Comparison of ENCODE assay signal across 7 cellular contexts in the genomic region with DNA sequence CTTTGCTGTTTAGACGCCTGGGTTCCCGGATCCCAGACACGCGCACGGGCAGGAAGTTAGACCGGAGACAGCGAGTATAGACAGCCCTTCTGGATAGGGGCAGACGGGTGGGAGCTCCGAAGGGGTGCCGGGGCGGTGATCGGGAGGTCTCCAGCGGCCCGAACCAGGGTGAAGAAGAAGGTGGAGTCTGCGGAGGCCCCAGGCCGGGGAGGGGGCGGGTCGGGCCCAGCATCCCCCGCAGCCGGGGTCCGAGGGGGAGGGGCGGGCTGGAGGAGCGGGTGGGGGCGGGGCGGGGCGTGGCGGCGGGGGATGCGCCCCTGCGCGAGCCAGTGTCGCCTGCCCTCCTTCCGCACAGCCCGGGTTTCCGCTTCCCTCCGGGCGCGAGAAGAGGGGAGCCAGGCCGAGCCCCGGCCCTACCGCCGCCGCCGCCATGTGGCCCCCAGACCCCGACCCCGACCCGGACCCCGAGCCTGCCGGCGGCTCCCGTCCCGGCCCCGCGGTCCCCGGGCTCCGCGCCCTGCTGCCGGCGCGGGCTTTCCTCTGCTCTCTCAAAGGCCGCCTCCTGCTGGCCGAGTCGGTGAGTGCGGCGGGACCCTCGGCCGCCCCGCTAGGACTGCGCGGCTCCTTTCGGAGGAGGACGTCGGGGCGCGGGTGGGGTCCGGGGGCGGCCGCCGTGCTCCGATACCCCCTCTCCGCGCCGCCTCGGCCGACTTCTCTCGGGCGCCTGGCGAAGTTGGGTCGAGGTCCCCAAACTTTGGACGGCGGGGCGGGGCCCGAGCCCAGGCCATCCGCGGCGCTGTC. TPM values are rescaled to one million over a fixed set of nuclear protein-coding genes. Genes with fewer than 3 reads are reported as not detected.
DNase-seq lines count a peak whose midpoint lies in the region; ATAC-seq and TF ChIP-seq lines count a peak whose summit lies in the region.

A gene with protein sequence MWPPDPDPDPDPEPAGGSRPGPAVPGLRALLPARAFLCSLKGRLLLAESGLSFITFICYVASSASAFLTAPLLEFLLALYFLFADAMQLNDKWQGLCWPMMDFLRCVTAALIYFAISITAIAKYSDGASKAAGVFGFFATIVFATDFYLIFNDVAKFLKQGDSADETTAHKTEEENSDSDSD (plus strand): TSS at position 329 of the 801 bp plus-strand sequence. CDS start 102 bp downstream, at position 431.

- peak within 1 kb of the TSS; percentile 63 for H3K9ac ChIP-seq in endodermal cell (ENCODE audit: extremely low read depth, low read length, poor library complexity, severe bottlenecking)

- peaks cover 8% of the 10 kb centered on the region for H3K27me3 Mint-ChIP-seq in endodermal cell (ENCODE audit: insufficient read depth)

- WGBS in endodermal cell (ENCODE audit: insufficient coverage in 1 of 2, insufficient read length in 1 of 2), 2 experiments: 0% methylated on average over 82 of the region's 96 CpGs; no CpG with 5 or more reads in 1 of the 2 experiments

- TF ChIP-seq CTCF in GM13977 (IDR thresholded peaks at IDR 0.05; ENCODE audit: extremely low read depth, insufficient read depth, missing control alignments) (peak; percentile 89), endodermal cell (conservative IDR thresholded peaks at IDR 0.05) (peak; percentile 93)

- peak within 1 kb of the TSS; percentile 72 for H3K4me3 Mint-ChIP-seq in endodermal cell

- H3K4me3 ChIP-seq in endodermal cell (ENCODE audit: low read length): peak within 1 kb of the TSS; percentile 87
- peak within 1 kb of the TSS; percentile 62 for H3K4me3 ChIP-seq in mononuclear cell (ENCODE audit: low read length)

- in situ Hi-C loops in GM13977 (cut with MboI; ENCODE audit: low pct_unique_long_range_greater_than_20kb, low sequenced_read_pairs, unreplicated experiment): no loop called here

- H3K9me3 ChIP-seq in endodermal cell (ENCODE audit: control insufficient read depth, low read length): no peaks in the 10 kb centered on the region
- no peaks in the 10 kb centered on the region for H3K9me3 ChIP-seq in mononuclear cell (ENCODE audit: low read depth, low read length)

- peaks cover 12% of the 10 kb centered on the region for H3K4me1 ChIP-seq in endodermal cell (ENCODE audit: control insufficient read depth, insufficient read depth, low read length)
- H3K4me1 ChIP-seq in mononuclear cell (ENCODE audit: insufficient read depth, low read length): peaks cover 44% of the 10 kb centered on the region

- H3K36me3 ChIP-seq in endodermal cell (ENCODE audit: control insufficient read depth, insufficient read depth, low read length): peaks cover 25% of the 10 kb centered on the region

- H3K27me3 ChIP-seq in endodermal cell (ENCODE audit: control insufficient read depth, insufficient read depth, low read length, poor library complexity, severe bottlenecking) (no peaks in the 10 kb centered on the region), mononuclear cell (ENCODE audit: insufficient read depth, low read length) (no peaks in the 10 kb centered on the region)

- DNase-seq in GM13977 (ENCODE audit: low spot score): peak; percentile 86
- peak; percentile 13 to 68 for DNase-seq in NCI-H526 (lab: John Stamatoyannopoulos, UW)
- DNase-seq in activated CD8-positive, alpha-beta memory T cell treated with anti-CD3 and anti-CD28 coated beads for 24 hours: peak; percentile 93
- DNase-seq in endodermal cell: peak; percentile 93
- peak; percentile 83 for DNase-seq in stimulated activated CD8-positive, alpha-beta memory T cell treated with anti-CD3 and anti-CD28 coated beads, Interleukin-4, amount 100 ng/mL, for 48 hours

- peak; percentile 55 for ATAC-seq in HG02840 (IDR thresholded peaks at IDR 0.05; ENCODE audit: low FRiP score, unreplicated experiment)

- H3K9me3 Mint-ChIP-seq in endodermal cell: no peaks in the 10 kb centered on the region

- H3K27ac ChIP-seq in endodermal cell (ENCODE audit: low read depth, low read length): peak within 1 kb of the TSS; percentile 86

- peaks cover 18% of the 10 kb centered on the region for H3K4me1 Mint-ChIP-seq in endodermal cell

- peak within 1 kb of the TSS; percentile 89 for H3K27ac Mint-ChIP-seq in endodermal cell

- H3K36me3 Mint-ChIP-seq in endodermal cell (ENCODE audit: low read depth): peaks cover 1% of the 10 kb centered on the region

RNA-seq across cellular contexts. Expression of the gene that starts here (rescaled TPM):
- total RNA-seq in endodermal cell (10 to 100 TPM; 44.2 to 48.5 TPM), mononuclear cell (47.1 TPM)
- polyA plus RNA-seq in endodermal cell (2013, experiment 1 of 2): 66.9 TPM
- polyA plus RNA-seq in endodermal cell (2013, experiment 2 of 2): 60.5 TPM

Comparison
In these comparisons a context has a peak if more than half of its experiments do, and no peak if none do; other contexts are left out.
1. Peak in every context shown above with its lines: DNase-seq, ATAC-seq, H3K4me3 ChIP-seq and H3K27ac ChIP-seq.
2. DNase-seq: peak in every context shown above with its lines; median percentile 93 in activated CD8-positive, alpha-beta memory T cell treated with anti-CD3 and anti-CD28 coated beads for 24 hours; 93 in endodermal cell; 86 in GM13977; 83 in stimulated activated CD8-positive, alpha-beta memory T cell treated with anti-CD3 and anti-CD28 coated beads, Interleukin-4, amount 100 ng/mL, for 48 hours; 40 in NCI-H526.